ENCODE assay signal across 8 cellular contexts in genomic region chr22:38656256-38657148, GRCh38. TPM values are rescaled to one million over a fixed set of nuclear protein-coding genes. Genes with fewer than 3 reads are reported as not detected.
DNase-seq lines count a peak whose midpoint lies in the region; ATAC-seq, FAIRE-seq and TF ChIP-seq lines count a peak whose summit lies in the region.

CBY1 (plus strand) TSS chr22:38656638; CDS start chr22:38668055, 11,417 bp downstream.
FAM227A (minus strand) TSS chr22:38656392; CDS start chr22:38650168, 6,224 bp downstream.

- TF ChIP-seq POLR2A in GM12891 (IDR thresholded peaks at IDR 0.05; ENCODE audit: low read depth, low read length) (peak; percentile 49; the same call in 1 of the 2 replicates), upper lobe of left lung (IDR thresholded peaks at IDR 0.05) (peak in 3 of 4 donors; percentile 44 to 76 (median 65))

- H3K9me3 ChIP-seq in left ventricle myocardium inferior (replicated peaks) (no peaks in the 10 kb centered on the region), upper lobe of left lung (no peaks in the 10 kb centered on the region)

- H3K27ac Mint-ChIP-seq in T-helper 1 cell treated with Interleukin-12 subunit alpha and Interleukin-12 subunit beta and Interleukin-4 antibody, amounts not matched to agents 30 μg/mL and 1 μg/mL, for 36 hours: peak within 1 kb of the TSS; percentile 98

- DNase-seq in GM12891 (ENCODE audit: insufficient read length, low spot score) (peak; percentile 95), NCI-H146 treated with DMSO at 0.1 percent for 48 hours (lab: John Stamatoyannopoulos, UW; ENCODE audit: unreplicated experiment) (peak; percentile 84), amygdala (lab: John Stamatoyannopoulos, UW) (peak; percentile 51 to 98 (median 92)), left ventricle myocardium inferior (peak; percentile 87), posterior vena cava (ENCODE audit: low spot score) (peak; percentile 96), upper lobe of left lung (peak; percentile 87 to 98)

- H3K27me3 Mint-ChIP-seq in T-helper 1 cell treated with Interleukin-12 subunit alpha and Interleukin-12 subunit beta and Interleukin-4 antibody, amounts not matched to agents 30 μg/mL and 1 μg/mL, for 36 hours (ENCODE audit: low read depth): no peaks in the 10 kb centered on the region

- H3K4me3 ChIP-seq in left ventricle myocardium inferior (peak within 1 kb of the TSS; percentile 99), upper lobe of left lung (peak within 1 kb of the TSS; percentile 70 to 92 (median 90))

- peak; percentile 92 for FAIRE-seq in GM12891 (lab: Jason Lieb, UNC)

- H3K4me3 Mint-ChIP-seq in T-helper 1 cell treated with Interleukin-12 subunit alpha and Interleukin-12 subunit beta and Interleukin-4 antibody, amounts not matched to agents 30 μg/mL and 1 μg/mL, for 36 hours: peak within 1 kb of the TSS; percentile 94

- 0 to 1% methylated on average over 30 to 50 of the region's 70 CpGs for WGBS in upper lobe of left lung, 2 donors

- no peaks in the 10 kb centered on the region for H3K36me3 Mint-ChIP-seq in T-helper 1 cell treated with Interleukin-12 subunit alpha and Interleukin-12 subunit beta and Interleukin-4 antibody, amounts not matched to agents 30 μg/mL and 1 μg/mL, for 36 hours (ENCODE audit: low read depth)

- H3K27me3 ChIP-seq in left ventricle myocardium inferior (ENCODE audit: low read depth) (no peaks in the 10 kb centered on the region), upper lobe of left lung (no peaks in the 10 kb centered on the region)

- H3K36me3 ChIP-seq in left ventricle myocardium inferior (no peaks in the 10 kb centered on the region), upper lobe of left lung (peaks cover 0 to 6% (median 0%) of the 10 kb centered on the region in 4 donors)

- TF ChIP-seq CTCF in left ventricle myocardium inferior (IDR thresholded peaks at IDR 0.05; ENCODE audit: borderline replicate concordance): no peak
- peak in 1 of 6 experiments; percentile 24 for TF ChIP-seq CTCF in upper lobe of left lung (IDR thresholded peaks at IDR 0.05)

- intact Hi-C loops in left ventricle myocardium inferior (cut with micrococcal nuclease) (no loop called here), posterior vena cava (cut with DNase I) (no loop called here)

- H3K4me1 ChIP-seq in left ventricle myocardium inferior (peaks cover 33% of the 10 kb centered on the region), upper lobe of left lung (peaks cover 7 to 27% (median 16%) of the 10 kb centered on the region in 4 donors)

- peak within 1 kb of the TSS; percentile 96 for H3K27ac ChIP-seq in left ventricle myocardium inferior (replicated peaks)
- H3K27ac ChIP-seq in upper lobe of left lung: peak within 1 kb of the TSS; percentile 84 to 96 (median 88)

- TF ChIP-seq EP300 in upper lobe of left lung (IDR thresholded peaks at IDR 0.05): no peak

- H3K4me1 Mint-ChIP-seq in T-helper 1 cell treated with Interleukin-12 subunit alpha and Interleukin-12 subunit beta and Interleukin-4 antibody, amounts not matched to agents 30 μg/mL and 1 μg/mL, for 36 hours (ENCODE audit: low read depth): peaks cover 19% of the 10 kb centered on the region

- ATAC-seq in HG02870 (IDR thresholded peaks at IDR 0.05; ENCODE audit: unreplicated experiment) (peak; percentile 65), upper lobe of left lung (ENCODE audit: low FRiP score in 2 of 2) (peak; percentile 95 to 98)

- no peaks in the 10 kb centered on the region for H3K9me3 Mint-ChIP-seq in T-helper 1 cell treated with Interleukin-12 subunit alpha and Interleukin-12 subunit beta and Interleukin-4 antibody, amounts not matched to agents 30 μg/mL and 1 μg/mL, for 36 hours

TF ChIP-seq in GM12891, 5 proteins besides CTCF, POLR2A, EP300 and RAD21:
- TF ChIP-seq TAF1 (IDR thresholded peaks at IDR 0.05; ENCODE audit: low read depth, low read length) (peak; percentile 15; the same call in 1 of the 2 replicates), POU2F2 (IDR thresholded peaks at IDR 0.05; ENCODE audit: low read depth, low read length) (no peak), PAX5 (IDR thresholded peaks at IDR 0.05; ENCODE audit: insufficient read depth, low read length, severe bottlenecking) (no peak), SPI1 (IDR thresholded peaks at IDR 0.05; ENCODE audit: low read depth, low read length) (no peak), POLR2AphosphoS5 (IDR thresholded peaks at IDR 0.05; ENCODE audit: low read depth, low read length) (peak; percentile 50; the same call in 1 of the 2 replicates)

RNA-seq across cellular contexts. Expression of gene CBY1, which starts in this region (rescaled TPM):
- polyA plus RNA-seq in GM12891 (2012; ENCODE audit: low read depth, missing spikeins): 6.9 TPM
- total RNA-seq in left ventricle myocardium inferior: 44.4 TPM
- 10 to 100 TPM; 22.3 to 25.2 TPM for total RNA-seq in posterior vena cava
- 10 to 100 TPM; 15.8 to 30.3 (median 23.5) TPM for total RNA-seq in upper lobe of left lung

RNA-seq across cellular contexts. Expression of gene FAM227A, which starts in this region (rescaled TPM):
- 0.28 TPM for polyA plus RNA-seq in GM12891 (2012; ENCODE audit: low read depth, missing spikeins)
- total RNA-seq in left ventricle myocardium inferior (1.0 TPM), posterior vena cava (under 1 TPM; 0.43 to 0.83 TPM), upper lobe of left lung (10 to 100 TPM in 3 of 6 donors, 1 to 10 TPM in 2, under 1 TPM in 1; 0.49 to 21.3 (median 8.3) TPM)

Comparison
In these comparisons a context has a peak if more than half of its experiments do, and no peak if none do; other contexts are left out.
1. Peak in every context shown above with its lines: DNase-seq, ATAC-seq, H3K4me3 ChIP-seq and H3K27ac ChIP-seq.